ENCODE assay signal across 16 cellular contexts in genomic region chr13:100363351-100363750, GRCh38.
DNase-seq lines count a peak whose midpoint lies in the region; ATAC-seq and TF ChIP-seq lines count a peak whose summit lies in the region.
"Had no signal": no experiment of that assay in that cellular context is flagged by ENCODE, and none has a peak within 500 bp of the region (broad histone marks: within the 10 kb centered on the region; RNA-seq: fewer than 3 reads in every experiment).

No MANE protein-coding gene starts in this region.

- peak overlapping the region; percentile 39 for H3K9ac ChIP-seq in mesenchymal stem cell (ENCODE audit: low read length)

- H2AFZ ChIP-seq in mesenchymal stem cell (ENCODE audit: low read depth, low read length) = no peak overlapping the region

- H3K27ac ChIP-seq in HEK293 (ENCODE audit: extremely low read depth, low read depth, low read length) (no peak overlapping the region), body of pancreas (no peak overlapping the region), mesenchymal stem cell (ENCODE audit: low read length, poor library complexity, severe bottlenecking) (peak overlapping the region; percentile 81)

- H2BK12ac ChIP-seq in mesenchymal stem cell (ENCODE audit: low read length in 2 of 2) = no peak overlapping the region

- no peak overlapping the region for H3K4me2 ChIP-seq in mesenchymal stem cell (ENCODE audit: low read length, poor library complexity, severe bottlenecking)

- no peak overlapping the region for H3K14ac ChIP-seq in mesenchymal stem cell (ENCODE audit: low read length in 2 of 2)

- H3K4me3 ChIP-seq in AG04449 (ENCODE audit: low read depth, low read length) (no peak overlapping the region), HEK293 (ENCODE audit: low read depth, low read length) (no peak overlapping the region), body of pancreas (no peak overlapping the region), mesenchymal stem cell (ENCODE audit: insufficient read depth in 1 of 2, low read depth in 1 of 2, low read length in 2 of 2) (no peak overlapping the region)
- H3K4me3 ChIP-seq: dorsolateral prefrontal cortex had no signal

- CTCF ChIA-PET in AG04449 (lab: Yijun Ruan, JAX) (interaction anchor here (1.7 kb wide), 1 partner anchor 19 kb away, joined by 3 read pairs; no protein-coding TSS in a partner anchor), HEK293 (lab: Yijun Ruan, JAX) (interaction anchor here (0.5 kb wide), 1 partner anchor 209 kb away, joined by 3 read pairs; no protein-coding TSS in a partner anchor)

- WGBS in body of pancreas, 2 donors = 62 to 69% methylated on average over 3 of the region's 3 CpGs
- WGBS in mesenchymal stem cell = 49% methylated on average over 2 of the region's 3 CpGs

- no peak overlapping the region for H2BK5ac ChIP-seq in mesenchymal stem cell (ENCODE audit: low read depth, low read length, poor library complexity, severe bottlenecking)

- no peaks in the 10 kb centered on the region for H3K27me3 ChIP-seq in body of pancreas
- no peaks in the 10 kb centered on the region for H3K27me3 ChIP-seq in mesenchymal stem cell (ENCODE audit: control insufficient read depth in 1 of 2, insufficient read depth in 1 of 2, low read length in 2 of 2)
- H3K27me3 ChIP-seq: dorsolateral prefrontal cortex had no signal

- no peak for TF ChIP-seq POLR2A in body of pancreas (IDR thresholded peaks at IDR 0.05)

- no peak overlapping the region for H2BK120ac ChIP-seq in mesenchymal stem cell (ENCODE audit: low read depth, low read length)

- no peaks in the 10 kb centered on the region for H3K36me3 ChIP-seq in HEK293 (ENCODE audit: control insufficient read depth in 2 of 2, insufficient read depth in 1 of 2, low read length in 2 of 2)
- no peaks in the 10 kb centered on the region for H3K36me3 ChIP-seq in body of pancreas (replicated peaks in 1 of 2; ENCODE audit: insufficient read depth in 1 of 2, low read depth in 2 of 2)
- peaks cover 0 to under 1% of the 10 kb centered on the region in 2 experiments for H3K36me3 ChIP-seq in mesenchymal stem cell (ENCODE audit: control insufficient read depth in 1 of 2, insufficient read depth in 2 of 2, low read depth in 1 of 2, low read length in 2 of 2)

- H3K18ac ChIP-seq in mesenchymal stem cell (ENCODE audit: low read depth in 1 of 2, low read length in 2 of 2) = no peak overlapping the region

- H3K23ac ChIP-seq in mesenchymal stem cell (ENCODE audit: low read length in 2 of 2) = no peak overlapping the region

- peaks cover 7% of the 10 kb centered on the region for H3K79me1 ChIP-seq in mesenchymal stem cell (replicated peaks; ENCODE audit: low read length, poor library complexity, severe bottlenecking)

- intact Hi-C loops in body of pancreas (cut with DNase I) = no loop called here

- H4K8ac ChIP-seq in mesenchymal stem cell (ENCODE audit: low read length) = no peak overlapping the region

- H3K4me1 ChIP-seq in HEK293 (ENCODE audit: control insufficient read depth, insufficient read depth, low read length) = peaks cover 10% of the 10 kb centered on the region
- no peaks in the 10 kb centered on the region for H3K4me1 ChIP-seq in body of pancreas
- peaks cover 2% of the 10 kb centered on the region for H3K4me1 ChIP-seq in mesenchymal stem cell (ENCODE audit: control insufficient read depth, insufficient read depth, low read depth, low read length)

- TF ChIP-seq CTCF in AG04449 (IDR thresholded peaks at IDR 0.05; ENCODE audit: insufficient read depth, low read length, missing control alignments) (no peak), HEK293 (tag by site-specific recombination; IDR thresholded peaks at IDR 0.05) (no peak), body of pancreas (IDR thresholded peaks at IDR 0.05) (no peak)

- H3K9me3 ChIP-seq in HEK293 (ENCODE audit: control insufficient read depth, insufficient read depth, low read depth, low read length) (no peaks in the 10 kb centered on the region), body of pancreas (no peaks in the 10 kb centered on the region), mesenchymal stem cell (ENCODE audit: control insufficient read depth, low read length) (no peaks in the 10 kb centered on the region)

- DNase-seq in AG04449 (ENCODE audit: low read depth, low spot score) = peak; percentile 40
- DNase-seq in body of pancreas = no peak
- peak; percentile 26 for DNase-seq in mesenchymal stem cell
- no peak for DNase-seq in left lobe of liver (ENCODE audit: low spot score)
- no peak for DNase-seq in stimulated activated CD4-positive, alpha-beta T cell treated with anti-CD3 and anti-CD28 coated beads, Interleukin-2, amount 100 ng/mL, for 48 hours
- no peak for DNase-seq in NCI-H510A (lab: John Stamatoyannopoulos, UW)
- DNase-seq: activated naive CD4-positive, alpha-beta T cell treated with anti-CD3 and anti-CD28 coated beads, Interleukin-2, amount 10 ng/mL, durations not matched to agents 7 days and 5 days; C1 segment of cervical spinal cord; dorsolateral prefrontal cortex; glutamatergic neuron; left ventricle myocardium superior; NCI-H345; RPMI8226 had no signal

- H3K4ac ChIP-seq in mesenchymal stem cell (ENCODE audit: low read depth in 1 of 2, low read length in 2 of 2) = no peak overlapping the region

- ATAC-seq in body of pancreas (peak; percentile 35), HG03457 (IDR thresholded peaks at IDR 0.05; ENCODE audit: unreplicated experiment) (no peak), left lobe of liver (no peak)
- ATAC-seq: left ventricle myocardium superior; stimulated activated memory B cell treated with anti-CD40 and anti-IgM and Interleukin-4, amounts not matched to agents 10 μg/mL and 1 μg/mL and 100 μg/mL, for 72 hours had no signal

- H4K91ac ChIP-seq in mesenchymal stem cell (ENCODE audit: low read length) = no peak overlapping the region

- POLR2A ChIA-PET in AG04449 (lab: Yijun Ruan, JAX) (interaction anchor here (0.6 kb wide), 1 partner anchor 275 kb away, joined by 3 read pairs; no protein-coding TSS in a partner anchor), HEK293 (lab: Yijun Ruan, JAX) (no interaction called here)

- no peak overlapping the region for H2AK5ac ChIP-seq in mesenchymal stem cell (ENCODE audit: low read length, severe bottlenecking)

- H2BK15ac ChIP-seq in mesenchymal stem cell (ENCODE audit: low read depth, poor library complexity, severe bottlenecking) = no peak overlapping the region

TF ChIP-seq in HEK293, 187 proteins besides CTCF, POLR2A, EP300 and RAD21:
- no peak for TF ChIP-seq ZNF16 (tag by site-specific recombination; IDR thresholded peaks at IDR 0.05; ENCODE audit: low read depth)
- peak; percentile 43; the same call in 1 of the 2 replicates for TF ChIP-seq ZNF600 (tag by site-specific recombination; IDR thresholded peaks at IDR 0.05)

Comparison
In these comparisons a context has a peak if more than half of its experiments do, and no peak if none do; other contexts are left out.
1. DNase-seq: peak in AG04449 (single experiment) and mesenchymal stem cell (single experiment); none in body of pancreas (0 of 4), left lobe of liver (single experiment), stimulated activated CD4-positive, alpha-beta T cell treated with anti-CD3 and anti-CD28 coated beads, Interleukin-2, amount 100 ng/mL, for 48 hours (0 of 2) and NCI-H510A (single experiment).